ENCODE assay signal across 28 cellular contexts in genomic region chr18:10329116-10329515, GRCh38.
DNase-seq lines count a peak whose midpoint lies in the region; ATAC-seq, FAIRE-seq and TF ChIP-seq lines count a peak whose summit lies in the region.
"Had no signal": no experiment of that assay in that cellular context is flagged by ENCODE, and none has a peak within 500 bp of the region (broad histone marks: within the 10 kb centered on the region; RNA-seq: fewer than 3 reads in every experiment).

No MANE protein-coding gene starts in this region.

- no peaks in the 10 kb centered on the region for H3K9me1 ChIP-seq in keratinocyte (ENCODE audit: control insufficient read depth, extremely low read depth, insufficient read depth, low read length)

- H3K27ac Mint-ChIP-seq in activated naive CD8-positive, alpha-beta T cell treated with anti-CD3 and anti-CD28 coated beads, Interleukin-2, amount 50 U/mL, for 24 hours = no peak overlapping the region
- H3K27ac Mint-ChIP-seq: activated CD4-positive, alpha-beta memory T cell treated with anti-CD3 and anti-CD28 coated beads for 36 hours; H9; IgD-negative memory B cell; memory B cell; WTC11 had no signal

- H3K9me3 ChIP-seq in keratinocyte (ENCODE audit: control insufficient read depth, low read depth, low read length) = no peaks in the 10 kb centered on the region
- H3K9me3 ChIP-seq: A549, stomach, transverse colon had no signal

- H3K27me3 ChIP-seq in brain microvascular endothelial cell (replicated peaks) = no peaks in the 10 kb centered on the region
- no peaks in the 10 kb centered on the region for H3K27me3 ChIP-seq in keratinocyte (ENCODE audit: control insufficient read depth, extremely low read depth, insufficient read depth, low read length)
- H3K27me3 ChIP-seq: stomach, transverse colon had no signal

- no peaks in the 10 kb centered on the region for H3K4me1 ChIP-seq in keratinocyte (ENCODE audit: control insufficient read depth, extremely low read depth, insufficient read depth, low read length)
- H3K4me1 ChIP-seq: A549, stomach, transverse colon had no signal

- peak; percentile 59 for FAIRE-seq in keratinocyte (lab: Jason Lieb, UNC)
- FAIRE-seq: A549 had no signal

- no peak overlapping the region for H2AFZ ChIP-seq in keratinocyte (ENCODE audit: control insufficient read depth, low read length)

- in situ Hi-C loops in brain microvascular endothelial cell (cut with HindIII; ENCODE audit: low pct_ligation_motif_present, low sequenced_read_pairs) = no loop called here

- no peak overlapping the region for H3K9ac ChIP-seq in keratinocyte (ENCODE audit: control insufficient read depth, extremely low read depth, insufficient read depth, low read length)

- H3K36me3 Mint-ChIP-seq in activated naive CD8-positive, alpha-beta T cell treated with anti-CD3 and anti-CD28 coated beads, Interleukin-2, amount 50 U/mL, for 24 hours (ENCODE audit: low read depth) = no peaks in the 10 kb centered on the region
- H3K36me3 Mint-ChIP-seq: activated CD4-positive, alpha-beta memory T cell treated with anti-CD3 and anti-CD28 coated beads for 36 hours; IgD-negative memory B cell; memory B cell; naive B cell; WTC11 had no signal

- dilution Hi-C loops in keratinocyte (cut with MboI; ENCODE audit: extremely low pct_ligation_motif_present, low sequenced_read_pairs) = no loop called here

- no peak overlapping the region for H3K4me3 Mint-ChIP-seq in activated naive CD8-positive, alpha-beta T cell treated with anti-CD3 and anti-CD28 coated beads, Interleukin-2, amount 50 U/mL, for 24 hours
- H3K4me3 Mint-ChIP-seq: activated CD4-positive, alpha-beta memory T cell treated with anti-CD3 and anti-CD28 coated beads for 36 hours; H9; IgD-negative memory B cell; memory B cell; naive B cell; WTC11 had no signal

- no peak for TF ChIP-seq CTCF in brain microvascular endothelial cell (IDR thresholded peaks at IDR 0.05; ENCODE audit: low read depth, low read length, missing control alignments)
- TF ChIP-seq CTCF in keratinocyte (optimal IDR thresholded peaks at IDR 0.05 in 1 of 3, IDR thresholded peaks at IDR 0.05 in 1 of 3, conservative IDR thresholded peaks at IDR 0.05 in 1 of 3; ENCODE audit: extremely low read depth in 1 of 3, insufficient read depth in 2 of 3, low read length in 3 of 3) = no peak

- H3K9me3 Mint-ChIP-seq in activated naive CD8-positive, alpha-beta T cell treated with anti-CD3 and anti-CD28 coated beads, Interleukin-2, amount 50 U/mL, for 24 hours = no peaks in the 10 kb centered on the region
- H3K9me3 Mint-ChIP-seq: activated CD4-positive, alpha-beta memory T cell treated with anti-CD3 and anti-CD28 coated beads for 36 hours; H9; memory B cell; naive B cell; WTC11 had no signal

- H3K79me2 ChIP-seq in keratinocyte (ENCODE audit: control insufficient read depth, insufficient read depth, low read length) = no peaks in the 10 kb centered on the region

- no peak overlapping the region for H3K4me2 ChIP-seq in keratinocyte (ENCODE audit: control insufficient read depth, extremely low read depth, insufficient read depth, low read depth, low read length)
- H3K4me2 ChIP-seq: A549 had no signal

- ATAC-seq in GM19324 (IDR thresholded peaks at IDR 0.05; ENCODE audit: low FRiP score, unreplicated experiment) = no peak
- no peak for ATAC-seq in activated naive CD8-positive, alpha-beta T cell treated with anti-CD3 and anti-CD28 coated beads, Interleukin-2, amount 50 U/mL, for 24 hours
- ATAC-seq: A549, WTC11 had no signal

- no peaks in the 10 kb centered on the region for H3K4me1 Mint-ChIP-seq in activated naive CD8-positive, alpha-beta T cell treated with anti-CD3 and anti-CD28 coated beads, Interleukin-2, amount 50 U/mL, for 24 hours
- H3K4me1 Mint-ChIP-seq: IgD-negative memory B cell, memory B cell, naive B cell had no signal

- H3K27ac ChIP-seq in brain microvascular endothelial cell = no peak overlapping the region
- no peak overlapping the region for H3K27ac ChIP-seq in keratinocyte (ENCODE audit: control insufficient read depth, insufficient read depth, low read length)
- H3K27ac ChIP-seq: A549, SK-N-MC, transverse colon had no signal

- H4K20me1 ChIP-seq in keratinocyte (ENCODE audit: control insufficient read depth, extremely low read depth, insufficient read depth, low read length) = no peaks in the 10 kb centered on the region

- DNase-seq in AG08395 (ENCODE audit: low spot score) (peak; percentile 56), M059J (ENCODE audit: low read depth) (peak; percentile 15), brain microvascular endothelial cell (peak; percentile 6), keratinocyte (ENCODE audit: low read depth, low spot score) (no peak), HuH-7.5 (ENCODE audit: low spot score) (no peak), mesenteric fat pad (ENCODE audit: low spot score) (no peak)
- DNase-seq in activated naive CD8-positive, alpha-beta T cell treated with anti-CD3 and anti-CD28 coated beads, Interleukin-2, amount 50 U/mL, for 24 hours = no peak
- DNase-seq: activated CD4-positive, alpha-beta memory T cell treated with anti-CD3 and anti-CD28 coated beads for 36 hours; activated effector memory CD4-positive, alpha-beta T cell treated with Interleukin-2 at 50 U/mL for 16 hours; C1 segment of cervical spinal cord; cerebellar nuclear complex; effector CD4-positive, alpha-beta T cell; H9; left cardiac atrium; MM.1S; naive B cell; NCI-H1436; NCI-H2107; NCI-H510A; RPMI8226; stomach; transverse colon had no signal

- H3K4me3 ChIP-seq in brain microvascular endothelial cell (ENCODE audit: low read depth, low read length) (no peak overlapping the region), keratinocyte (ENCODE audit: control insufficient read depth in 2 of 3, extremely low read depth in 1 of 3, insufficient read depth in 2 of 3, low read depth in 1 of 3, low read length in 3 of 3) (no peak overlapping the region)
- H3K4me3 ChIP-seq: A549, SK-N-MC, stomach, transverse colon had no signal

- H3K36me3 ChIP-seq in brain microvascular endothelial cell (replicated peaks) (no peaks in the 10 kb centered on the region), keratinocyte (ENCODE audit: control insufficient read depth in 2 of 2, extremely low read depth in 1 of 2, insufficient read depth in 2 of 2, low read length in 2 of 2) (no peaks in the 10 kb centered on the region)
- H3K36me3 ChIP-seq: stomach, transverse colon had no signal

- no peaks in the 10 kb centered on the region for H3K27me3 Mint-ChIP-seq in activated naive CD8-positive, alpha-beta T cell treated with anti-CD3 and anti-CD28 coated beads, Interleukin-2, amount 50 U/mL, for 24 hours
- H3K27me3 Mint-ChIP-seq: activated CD4-positive, alpha-beta memory T cell treated with anti-CD3 and anti-CD28 coated beads for 36 hours; IgD-negative memory B cell had no signal

Comparison
In these comparisons a context has a peak if more than half of its experiments do, and no peak if none do; other contexts are left out.
1. DNase-seq: peak in AG08395 (single experiment), M059J (single experiment) and brain microvascular endothelial cell (single experiment); none in keratinocyte (single experiment), HuH-7.5 (single experiment), activated naive CD8-positive, alpha-beta T cell treated with anti-CD3 and anti-CD28 coated beads, Interleukin-2, amount 50 U/mL, for 24 hours (single experiment) and mesenteric fat pad (single experiment).